8 cellular contexts compared by ENCODE assay signal in genomic region chr5:128081111-128081865, GRCh38. TPM values are rescaled to one million over a fixed set of nuclear protein-coding genes. Genes with fewer than 3 reads are reported as not detected.
DNase-seq lines count a peak whose midpoint lies in the region; ATAC-seq, FAIRE-seq and TF ChIP-seq lines count a peak whose summit lies in the region.

No MANE protein-coding gene starts in this region.

- FAIRE-seq in GM12892 (lab: Jason Lieb, UNC), result peak; percentile 71

- peaks cover 58% of the 10 kb centered on the region for H3K4me1 Mint-ChIP-seq in activated naive CD8-positive, alpha-beta T cell (ENCODE audit: low read depth)
- H3K4me1 Mint-ChIP-seq in memory B cell, result peaks cover 34% of the 10 kb centered on the region

- TF ChIP-seq CTCF in A673 (conservative IDR thresholded peaks at IDR 0.05; ENCODE audit: low read depth, low read length), result 0 out of 2 replicates have a peak, but pooled peaks have one; percentile 11
- TF ChIP-seq CTCF in GM10266 (IDR thresholded peaks at IDR 0.05; ENCODE audit: control insufficient read depth, insufficient read depth, low read depth, missing control alignments), result no peak

- peaks cover 9% of the 10 kb centered on the region for H3K36me3 Mint-ChIP-seq in activated naive CD8-positive, alpha-beta T cell
- no peaks in the 10 kb centered on the region for H3K36me3 Mint-ChIP-seq in memory B cell

- no peaks in the 10 kb centered on the region for H3K9me3 ChIP-seq in A673 (ENCODE audit: low read depth, low read length, poor library complexity, severe bottlenecking)

- no peaks in the 10 kb centered on the region for H3K27me3 Mint-ChIP-seq in activated naive CD8-positive, alpha-beta T cell
- no peaks in the 10 kb centered on the region for H3K27me3 Mint-ChIP-seq in memory B cell

- intact Hi-C loops in A673 (cut with micrococcal nuclease; ENCODE audit: unreplicated experiment), result no loop called here

- H3K27me3 ChIP-seq in A673 (replicated peaks; ENCODE audit: insufficient read depth, low read depth, low read length, poor library complexity), result peaks cover 25% of the 10 kb centered on the region

- CTCF ChIA-PET in A673 (lab: Charles Lee), result interaction anchor here (1.2 kb wide), 1 partner anchor 203 kb away, joined by 6 read pairs; no protein-coding TSS in a partner anchor

- no peak for TF ChIP-seq POLR2A in GM12892 (IDR thresholded peaks at IDR 0.05; ENCODE audit: low read depth, low read length)

- peak overlapping the region; percentile 76 for H3K4me3 ChIP-seq in A673 (ENCODE audit: low read depth, low read length, poor library complexity, severe bottlenecking)

- peak overlapping the region; percentile 93 for H3K27ac Mint-ChIP-seq in activated naive CD8-positive, alpha-beta T cell
- H3K27ac Mint-ChIP-seq in memory B cell, result peak overlapping the region; percentile 93

- H3K4me3 Mint-ChIP-seq in activated naive CD8-positive, alpha-beta T cell, result peak overlapping the region; percentile 95
- H3K4me3 Mint-ChIP-seq in memory B cell, result peak overlapping the region; percentile 89

- no peaks in the 10 kb centered on the region for H3K36me3 ChIP-seq in A673 (ENCODE audit: insufficient read depth, low read length, poor library complexity, severe bottlenecking)

- no peaks in the 10 kb centered on the region for H3K9me3 Mint-ChIP-seq in activated naive CD8-positive, alpha-beta T cell (ENCODE audit: low read depth)
- no peaks in the 10 kb centered on the region for H3K9me3 Mint-ChIP-seq in memory B cell

- no peaks in the 10 kb centered on the region for H3K4me1 ChIP-seq in A673 (ENCODE audit: insufficient read depth, low read length, poor library complexity, severe bottlenecking)

- no peak overlapping the region for H3K27ac ChIP-seq in A673 (ENCODE audit: low read depth, low read length, poor library complexity, severe bottlenecking)

- no peak for DNase-seq in A673 (ENCODE audit: low spot score)
- DNase-seq in GM12892 (ENCODE audit: insufficient read length), result no peak
- DNase-seq in memory B cell (ENCODE audit: low spot score in 2 of 2), result no peak
- no peak for DNase-seq in stimulated activated naive CD4-positive, alpha-beta T cell (lab: John Stamatoyannopoulos, UW)
- no peak for DNase-seq in GM10266 (ENCODE audit: extremely low spot score)

- POLR2A ChIA-PET in A673 (lab: Charles Lee; ENCODE audit: low non-redundant PET), result interaction anchor here (0.6 kb wide), 1 partner anchor 88 kb away, joined by 9 read pairs; no protein-coding TSS in a partner anchor

- no TSS peak for BruUV-seq in A673 (replicated peaks; lab: Mats Ljungman, UMichigan)

- ATAC-seq in memory B cell (ENCODE audit: low read depth) (no peak), HG03439 (IDR thresholded peaks at IDR 0.05; ENCODE audit: unreplicated experiment) (no peak), GM21825 (IDR thresholded peaks at IDR 0.05; ENCODE audit: unreplicated experiment) (no peak)

RNA-seq across cellular contexts. Expression of gene SLC12A2, which starts 2.3 kb away (rescaled TPM):
- total RNA-seq in A673 (2021), result 10.4 and 10.7 TPM in 2 replicates
- polyA plus RNA-seq in GM12892 (2012; ENCODE audit: missing spikeins), result 8.6 TPM
